ENCODE assay signal across 1 cellular context in the genomic region with DNA sequence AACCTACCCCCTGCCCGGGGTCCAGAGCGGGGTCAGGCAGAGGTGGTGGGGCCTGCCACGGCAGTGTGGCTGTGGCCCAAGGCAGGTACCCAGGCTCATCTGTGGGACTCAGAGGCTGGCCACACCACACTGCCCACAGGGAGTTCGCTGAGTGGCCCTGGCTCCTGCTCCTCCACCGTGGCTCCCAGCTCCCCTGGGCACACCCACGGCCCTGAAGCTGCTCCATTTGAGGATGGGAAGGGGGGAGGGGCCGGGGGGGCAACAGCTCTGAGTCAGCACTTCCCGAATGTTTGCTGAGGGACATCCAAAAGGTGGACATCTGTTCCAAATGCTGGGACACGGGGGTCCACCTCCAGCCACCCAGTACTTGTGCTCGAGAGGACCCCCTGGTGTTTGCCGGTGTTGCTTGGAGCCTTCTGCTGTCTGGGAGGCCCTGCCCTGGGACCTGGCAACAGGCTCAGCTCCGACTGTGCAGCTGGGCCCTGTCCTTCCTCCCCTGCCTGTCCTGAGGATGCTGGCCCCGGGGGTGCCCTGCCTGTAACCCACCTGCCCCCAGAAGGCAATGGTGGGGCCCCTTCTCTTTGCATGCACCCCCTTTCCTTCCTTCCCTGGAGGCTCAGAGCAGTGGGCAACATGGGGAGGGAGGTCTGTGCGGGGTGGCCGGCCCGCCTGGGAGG.
TF ChIP-seq lines count a peak whose summit lies in the region.

No MANE protein-coding gene starts in this region.

TF ChIP-seq in HepG2, 621 proteins besides CTCF, POLR2A, EP300 and RAD21:
- no peak for TF ChIP-seq RBM39 (IDR thresholded peaks at IDR 0.05; ENCODE audit: low read depth, low read length, poor library complexity, severe bottlenecking)
- no peak for TF ChIP-seq ZNF260 (CRISPR knock-in tag; IDR thresholded peaks at IDR 0.05; ENCODE audit: borderline replicate concordance, low read depth)
- TF ChIP-seq MXD4 (CRISPR knock-in tag; IDR thresholded peaks at IDR 0.05) = no peak
- no peak for TF ChIP-seq SIX4 (CRISPR knock-in tag; IDR thresholded peaks at IDR 0.05)
- TF ChIP-seq ZNF790 (CRISPR knock-in tag; IDR thresholded peaks at IDR 0.05; ENCODE audit: borderline replicate concordance) = no peak
- TF ChIP-seq ZNF431 (CRISPR knock-in tag; IDR thresholded peaks at IDR 0.05; ENCODE audit: borderline replicate concordance, low read depth) = no peak
- no peak; a peak in 1 of 4 replicates for TF ChIP-seq MAFK (conservative IDR thresholded peaks at IDR 0.05 in 1 of 2, IDR thresholded peaks at IDR 0.05 in 1 of 2; ENCODE audit: low read length in 2 of 2)
- TF ChIP-seq ZNF652 (CRISPR knock-in tag; IDR thresholded peaks at IDR 0.05; ENCODE audit: borderline replicate concordance, low read depth) = no peak
- TF ChIP-seq RELA (CRISPR knock-in tag; IDR thresholded peaks at IDR 0.05) = no peak
- TF ChIP-seq ZNF354B (CRISPR knock-in tag; IDR thresholded peaks at IDR 0.05) = no peak
- no peak for TF ChIP-seq REPIN1 (CRISPR knock-in tag; IDR thresholded peaks at IDR 0.05; ENCODE audit: borderline replicate concordance, low read depth)
- no peak for TF ChIP-seq ZNF333 (CRISPR knock-in tag; IDR thresholded peaks at IDR 0.05; ENCODE audit: borderline replicate concordance)
- TF ChIP-seq SMAD9 (CRISPR knock-in tag; IDR thresholded peaks at IDR 0.05) = no peak
- TF ChIP-seq IKZF4 (CRISPR knock-in tag; IDR thresholded peaks at IDR 0.05; ENCODE audit: borderline replicate concordance, low read depth, not compliant biosample characterization) = no peak
- no peak for TF ChIP-seq MBNL3 (CRISPR knock-in tag; conservative IDR thresholded peaks at IDR 0.05)
- TF ChIP-seq ONECUT2 (CRISPR knock-in tag; IDR thresholded peaks at IDR 0.05) = no peak
- TF ChIP-seq DBP (CRISPR knock-in tag; IDR thresholded peaks at IDR 0.05; ENCODE audit: not compliant biosample characterization) = no peak
- TF ChIP-seq HIVEP1 (CRISPR knock-in tag; IDR thresholded peaks at IDR 0.05) = no peak
- TF ChIP-seq, protein P1, sequence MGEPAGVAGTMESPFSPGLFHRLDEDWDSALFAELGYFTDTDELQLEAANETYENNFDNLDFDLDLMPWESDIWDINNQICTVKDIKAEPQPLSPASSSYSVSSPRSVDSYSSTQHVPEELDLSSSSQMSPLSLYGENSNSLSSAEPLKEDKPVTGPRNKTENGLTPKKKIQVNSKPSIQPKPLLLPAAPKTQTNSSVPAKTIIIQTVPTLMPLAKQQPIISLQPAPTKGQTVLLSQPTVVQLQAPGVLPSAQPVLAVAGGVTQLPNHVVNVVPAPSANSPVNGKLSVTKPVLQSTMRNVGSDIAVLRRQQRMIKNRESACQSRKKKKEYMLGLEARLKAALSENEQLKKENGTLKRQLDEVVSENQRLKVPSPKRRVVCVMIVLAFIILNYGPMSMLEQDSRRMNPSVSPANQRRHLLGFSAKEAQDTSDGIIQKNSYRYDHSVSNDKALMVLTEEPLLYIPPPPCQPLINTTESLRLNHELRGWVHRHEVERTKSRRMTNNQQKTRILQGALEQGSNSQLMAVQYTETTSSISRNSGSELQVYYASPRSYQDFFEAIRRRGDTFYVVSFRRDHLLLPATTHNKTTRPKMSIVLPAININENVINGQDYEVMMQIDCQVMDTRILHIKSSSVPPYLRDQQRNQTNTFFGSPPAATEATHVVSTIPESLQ (CRISPR knock-in tag; conservative IDR thresholded peaks at IDR 0.05) = no peak
